Comparison of ENCODE assay signal across 9 cellular contexts in the genomic region with DNA sequence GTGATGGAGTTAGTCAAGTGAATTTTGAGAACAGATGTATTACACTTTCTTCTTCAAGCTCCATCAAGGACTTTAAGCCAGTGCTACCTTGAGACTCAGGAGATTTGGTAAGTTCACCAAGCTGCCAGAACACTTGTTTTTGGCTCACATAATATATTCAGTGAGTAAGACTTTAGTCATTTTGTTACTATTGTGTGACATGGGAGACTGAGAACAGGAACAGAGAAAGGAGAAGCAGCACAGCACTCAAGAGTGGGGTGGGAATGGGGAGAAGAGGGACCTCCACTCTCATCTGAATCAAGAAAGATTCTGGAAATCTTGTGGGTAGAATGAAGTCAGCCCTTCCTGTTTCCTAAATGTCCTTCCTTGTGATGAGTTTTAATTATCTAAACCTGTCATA.
DNase-seq lines count a peak whose midpoint lies in the region; ATAC-seq and TF ChIP-seq lines count a peak whose summit lies in the region.
"Had no signal": no experiment of that assay in that cellular context is flagged by ENCODE, and none has a peak within 500 bp of the region (broad histone marks: within the 10 kb centered on the region; RNA-seq: fewer than 3 reads in every experiment).

No MANE protein-coding gene starts in this region.

- TF ChIP-seq CTCF in WTC11 (IDR thresholded peaks at IDR 0.05) = no peak

- no peak for TF ChIP-seq POLR2A in erythroblast (IDR thresholded peaks at IDR 0.05; ENCODE audit: low read length)

- DNase-seq in activated naive CD4-positive, alpha-beta T cell treated with anti-CD3 and anti-CD28 coated beads, Interleukin-2, amount 10 ng/mL, durations not matched to agents 7 days and 5 days = no peak
- DNase-seq in SKM-1 (lab: John Stamatoyannopoulos, UW; ENCODE audit: unreplicated experiment) (peak; percentile 13), WTC11 (ENCODE audit: low spot score) (no peak), erythroblast (lab: John Stamatoyannopoulos, UW) (no peak)
- DNase-seq in effector CD4-positive, alpha-beta T cell = no peak
- DNase-seq: HFFc6 had no signal

- peaks cover 41% of the 10 kb centered on the region for H3K4me1 Mint-ChIP-seq in activated naive CD4-positive, alpha-beta T cell treated with anti-CD3 and anti-CD28 coated beads, Interleukin-2, amount 50 U/mL, for 24 hours
- H3K4me1 Mint-ChIP-seq in activated naive CD4-positive, alpha-beta T cell treated with anti-CD3 and anti-CD28 coated beads, Interleukin-2, amount 10 ng/mL, durations not matched to agents 7 days and 5 days = peaks cover 23% of the 10 kb centered on the region
- peaks cover 55% of the 10 kb centered on the region for H3K4me1 Mint-ChIP-seq in stimulated activated memory B cell treated with anti-CD40 and anti-IgM and Interleukin-4, amounts not matched to agents 10 μg/mL and 1 μg/mL and 100 μg/mL, for 72 hours
- peaks cover 15% of the 10 kb centered on the region for H3K4me1 Mint-ChIP-seq in WTC11

- H3K9me3 Mint-ChIP-seq in activated naive CD4-positive, alpha-beta T cell treated with anti-CD3 and anti-CD28 coated beads, Interleukin-2, amount 50 U/mL, for 24 hours = no peaks in the 10 kb centered on the region
- no peaks in the 10 kb centered on the region for H3K9me3 Mint-ChIP-seq in activated naive CD4-positive, alpha-beta T cell treated with anti-CD3 and anti-CD28 coated beads, Interleukin-2, amount 10 ng/mL, durations not matched to agents 7 days and 5 days
- no peaks in the 10 kb centered on the region for H3K9me3 Mint-ChIP-seq in stimulated activated memory B cell treated with anti-CD40 and anti-IgM and Interleukin-4, amounts not matched to agents 10 μg/mL and 1 μg/mL and 100 μg/mL, for 72 hours
- no peaks in the 10 kb centered on the region for H3K9me3 Mint-ChIP-seq in WTC11
- H3K9me3 Mint-ChIP-seq: HFFc6 had no signal

- no peaks in the 10 kb centered on the region for H3K36me3 Mint-ChIP-seq in activated naive CD4-positive, alpha-beta T cell treated with anti-CD3 and anti-CD28 coated beads, Interleukin-2, amount 50 U/mL, for 24 hours
- H3K36me3 Mint-ChIP-seq in activated naive CD4-positive, alpha-beta T cell treated with anti-CD3 and anti-CD28 coated beads, Interleukin-2, amount 10 ng/mL, durations not matched to agents 7 days and 5 days = no peaks in the 10 kb centered on the region
- H3K36me3 Mint-ChIP-seq in stimulated activated memory B cell treated with anti-CD40 and anti-IgM and Interleukin-4, amounts not matched to agents 10 μg/mL and 1 μg/mL and 100 μg/mL, for 72 hours = no peaks in the 10 kb centered on the region
- H3K36me3 Mint-ChIP-seq in WTC11 = no peaks in the 10 kb centered on the region

- peak overlapping the region; percentile 76 for H3K27ac Mint-ChIP-seq in activated naive CD4-positive, alpha-beta T cell treated with anti-CD3 and anti-CD28 coated beads, Interleukin-2, amount 50 U/mL, for 24 hours
- H3K27ac Mint-ChIP-seq in activated naive CD4-positive, alpha-beta T cell treated with anti-CD3 and anti-CD28 coated beads, Interleukin-2, amount 10 ng/mL, durations not matched to agents 7 days and 5 days = no peak overlapping the region
- peak overlapping the region; percentile 94 for H3K27ac Mint-ChIP-seq in stimulated activated memory B cell treated with anti-CD40 and anti-IgM and Interleukin-4, amounts not matched to agents 10 μg/mL and 1 μg/mL and 100 μg/mL, for 72 hours
- H3K27ac Mint-ChIP-seq in WTC11 = no peak overlapping the region
- H3K27ac Mint-ChIP-seq: HFFc6 had no signal

- no peak overlapping the region for H3K4me3 Mint-ChIP-seq in activated naive CD4-positive, alpha-beta T cell treated with anti-CD3 and anti-CD28 coated beads, Interleukin-2, amount 50 U/mL, for 24 hours
- no peak overlapping the region for H3K4me3 Mint-ChIP-seq in activated naive CD4-positive, alpha-beta T cell treated with anti-CD3 and anti-CD28 coated beads, Interleukin-2, amount 10 ng/mL, durations not matched to agents 7 days and 5 days
- no peak overlapping the region for H3K4me3 Mint-ChIP-seq in stimulated activated memory B cell treated with anti-CD40 and anti-IgM and Interleukin-4, amounts not matched to agents 10 μg/mL and 1 μg/mL and 100 μg/mL, for 72 hours
- no peak overlapping the region for H3K4me3 Mint-ChIP-seq in WTC11
- H3K4me3 Mint-ChIP-seq: HFFc6 had no signal

- peak; percentile 31 for ATAC-seq in HG02870 (IDR thresholded peaks at IDR 0.05; ENCODE audit: unreplicated experiment)
- ATAC-seq in stimulated activated memory B cell treated with anti-CD40 and anti-IgM and Interleukin-4, amounts not matched to agents 10 μg/mL and 1 μg/mL and 100 μg/mL, for 72 hours = peak; percentile 65
- no peak for ATAC-seq in WTC11

- no peaks in the 10 kb centered on the region for H3K27me3 Mint-ChIP-seq in activated naive CD4-positive, alpha-beta T cell treated with anti-CD3 and anti-CD28 coated beads, Interleukin-2, amount 50 U/mL, for 24 hours
- no peaks in the 10 kb centered on the region for H3K27me3 Mint-ChIP-seq in activated naive CD4-positive, alpha-beta T cell treated with anti-CD3 and anti-CD28 coated beads, Interleukin-2, amount 10 ng/mL, durations not matched to agents 7 days and 5 days
- no peaks in the 10 kb centered on the region for H3K27me3 Mint-ChIP-seq in stimulated activated memory B cell treated with anti-CD40 and anti-IgM and Interleukin-4, amounts not matched to agents 10 μg/mL and 1 μg/mL and 100 μg/mL, for 72 hours
- no peaks in the 10 kb centered on the region for H3K27me3 Mint-ChIP-seq in WTC11 (ENCODE audit: low read depth)

- CTCF ChIA-PET in activated naive CD4-positive, alpha-beta T cell treated with anti-CD3 and anti-CD28 coated beads, Interleukin-2, amount 10 ng/mL, durations not matched to agents 7 days and 5 days (lab: Charles Lee) = no interaction called here
- CTCF ChIA-PET in WTC11 (lab: Charles Lee) = no interaction called here

- POLR2A ChIA-PET in WTC11 (lab: Charles Lee) = no interaction called here

TF ChIP-seq in WTC11, 78 proteins besides CTCF, POLR2A, EP300 and RAD21:
- TF ChIP-seq TP53 (CRISPR knock-in tag; IDR thresholded peaks at IDR 0.05) (no peak), GABPB1 (CRISPR knock-in tag; IDR thresholded peaks at IDR 0.05) (no peak)
- TF ChIP-seq, protein P1, sequence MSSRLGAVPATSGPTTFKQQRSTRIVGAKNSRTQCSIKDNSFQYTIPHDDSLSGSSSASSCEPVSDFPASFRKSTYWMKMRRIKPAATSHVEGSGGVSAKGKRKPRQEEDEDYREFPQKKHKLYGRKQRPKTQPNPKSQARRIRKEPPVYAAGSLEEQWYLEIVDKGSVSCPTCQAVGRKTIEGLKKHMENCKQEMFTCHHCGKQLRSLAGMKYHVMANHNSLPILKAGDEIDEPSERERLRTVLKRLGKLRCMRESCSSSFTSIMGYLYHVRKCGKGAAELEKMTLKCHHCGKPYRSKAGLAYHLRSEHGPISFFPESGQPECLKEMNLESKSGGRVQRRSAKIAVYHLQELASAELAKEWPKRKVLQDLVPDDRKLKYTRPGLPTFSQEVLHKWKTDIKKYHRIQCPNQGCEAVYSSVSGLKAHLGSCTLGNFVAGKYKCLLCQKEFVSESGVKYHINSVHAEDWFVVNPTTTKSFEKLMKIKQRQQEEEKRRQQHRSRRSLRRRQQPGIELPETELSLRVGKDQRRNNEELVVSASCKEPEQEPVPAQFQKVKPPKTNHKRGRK (CRISPR knock-in tag; IDR thresholded peaks at IDR 0.05; ENCODE audit: borderline replicate concordance) = no peak
- TF ChIP-seq, protein P2, sequence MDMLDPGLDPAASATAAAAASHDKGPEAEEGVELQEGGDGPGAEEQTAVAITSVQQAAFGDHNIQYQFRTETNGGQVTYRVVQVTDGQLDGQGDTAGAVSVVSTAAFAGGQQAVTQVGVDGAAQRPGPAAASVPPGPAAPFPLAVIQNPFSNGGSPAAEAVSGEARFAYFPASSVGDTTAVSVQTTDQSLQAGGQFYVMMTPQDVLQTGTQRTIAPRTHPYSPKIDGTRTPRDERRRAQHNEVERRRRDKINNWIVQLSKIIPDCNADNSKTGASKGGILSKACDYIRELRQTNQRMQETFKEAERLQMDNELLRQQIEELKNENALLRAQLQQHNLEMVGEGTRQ (CRISPR knock-in tag; IDR thresholded peaks at IDR 0.05) = no peak
TF ChIP-seq in WTC11: peak in this region for 0.

Comparison
In these comparisons a context has a peak if more than half of its experiments do, and no peak if none do; other contexts are left out.
1. H3K27ac Mint-ChIP-seq: peak in activated naive CD4-positive, alpha-beta T cell treated with anti-CD3 and anti-CD28 coated beads, Interleukin-2, amount 50 U/mL, for 24 hours (single experiment) and stimulated activated memory B cell treated with anti-CD40 and anti-IgM and Interleukin-4, amounts not matched to agents 10 μg/mL and 1 μg/mL and 100 μg/mL, for 72 hours (single experiment); none in activated naive CD4-positive, alpha-beta T cell treated with anti-CD3 and anti-CD28 coated beads, Interleukin-2, amount 10 ng/mL, durations not matched to agents 7 days and 5 days (single experiment) and WTC11 (single experiment).